ENCODE assay signal across 21 cellular contexts in the genomic region with DNA sequence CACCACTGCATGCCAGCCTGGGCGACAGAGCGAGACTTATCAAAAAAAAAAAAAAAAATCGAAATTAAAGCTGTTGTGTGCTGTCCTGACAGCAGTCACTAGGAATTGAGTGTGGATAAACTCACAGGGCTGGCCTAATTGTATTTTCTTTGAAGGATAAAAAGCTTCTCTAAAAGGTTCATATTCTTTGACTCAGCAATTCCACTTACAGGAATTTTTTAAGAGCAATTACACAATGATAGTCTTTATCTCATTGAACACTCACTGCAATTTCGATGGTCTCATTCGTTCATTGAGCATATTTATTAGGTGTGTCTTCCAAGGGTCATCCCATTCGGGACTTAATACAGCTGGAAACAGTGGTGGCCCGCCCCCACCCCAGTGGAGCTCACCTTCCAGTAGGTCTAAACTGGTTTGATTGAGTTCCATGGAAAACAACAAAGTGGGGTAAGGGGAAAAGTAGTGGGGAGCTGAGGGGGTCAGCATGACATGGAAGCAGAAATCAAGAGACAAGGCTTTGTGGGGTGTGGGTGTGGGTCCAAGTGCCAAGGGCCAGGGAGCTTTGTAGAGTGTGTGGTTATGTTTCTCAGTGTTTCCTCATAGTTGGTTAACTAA. TPM values are rescaled to one million over a fixed set of nuclear protein-coding genes. Genes with fewer than 3 reads are reported as not detected.
DNase-seq lines count a peak whose midpoint lies in the region; ATAC-seq, FAIRE-seq and TF ChIP-seq lines count a peak whose summit lies in the region.
"Had no signal": no experiment of that assay in that cellular context is flagged by ENCODE, and none has a peak within 500 bp of the region (broad histone marks: within the 10 kb centered on the region; RNA-seq: fewer than 3 reads in every experiment).

No MANE protein-coding gene starts in this region.

- H2BK5ac ChIP-seq in H9 (ENCODE audit: insufficient read length, low read length): no peak overlapping the region

- H3K4me1 Mint-ChIP-seq in activated CD8-positive, alpha-beta T cell treated with anti-CD3 and anti-CD28 coated beads for 36 hours (ENCODE audit: low read depth): peaks cover 43% of the 10 kb centered on the region
- peaks cover 58% of the 10 kb centered on the region for H3K4me1 Mint-ChIP-seq in activated CD8-positive, alpha-beta T cell treated with anti-CD3 and anti-CD28 coated beads, Interleukin-2, amount 10 ng/mL, durations not matched to agents 7 days and 5 days (ENCODE audit: low read depth)
- H3K4me1 Mint-ChIP-seq in H9 (peaks cover 6 to 10% of the 10 kb centered on the region in 2 experiments), progenitor cell of endocrine pancreas (ENCODE audit: low read depth) (peaks cover 10% of the 10 kb centered on the region)

- no peak overlapping the region for H2BK20ac ChIP-seq in H9 (ENCODE audit: low read depth, low read length, poor library complexity, severe bottlenecking)

- no peaks in the 10 kb centered on the region for H3K9me3 Mint-ChIP-seq in activated CD8-positive, alpha-beta T cell treated with anti-CD3 and anti-CD28 coated beads for 36 hours
- H3K9me3 Mint-ChIP-seq in activated CD8-positive, alpha-beta T cell treated with anti-CD3 and anti-CD28 coated beads, Interleukin-2, amount 10 ng/mL, durations not matched to agents 7 days and 5 days (ENCODE audit: insufficient read depth): no peaks in the 10 kb centered on the region
- H3K9me3 Mint-ChIP-seq in H9: no peaks in the 10 kb centered on the region
- H3K9me3 Mint-ChIP-seq in progenitor cell of endocrine pancreas (ENCODE audit: low read depth): no peaks in the 10 kb centered on the region
- H3K9me3 Mint-ChIP-seq: endodermal cell, nephron had no signal

- peaks cover 11% of the 10 kb centered on the region for H3K79me1 ChIP-seq in H9 (ENCODE audit: insufficient read depth, low read depth, low read length, poor library complexity, severe bottlenecking)

- no peak overlapping the region for H2AFZ ChIP-seq in H9 (ENCODE audit: low read length)
- no peak overlapping the region for H2AFZ ChIP-seq in K562 (ENCODE audit: low read depth, low read length)

- H2BK12ac ChIP-seq in H9 (ENCODE audit: insufficient read length, low read depth, low read length): no peak overlapping the region

- no peak overlapping the region for H3K18ac ChIP-seq in H9 (ENCODE audit: insufficient read length, low read depth, low read length)

- H3K27ac ChIP-seq in H9 (ENCODE audit: insufficient read length, low read depth, low read length) (no peak overlapping the region), K562 (ENCODE audit: extremely low read depth, low read depth, low read length) (no peak overlapping the region), kidney (ENCODE audit: low read depth in 2 of 2, low read length in 2 of 2) (no peak overlapping the region)
- H3K27ac ChIP-seq: transverse colon had no signal

- no peak for DNase-seq in activated CD8-positive, alpha-beta T cell treated with anti-CD3 and anti-CD28 coated beads for 36 hours
- no peak for DNase-seq in activated CD8-positive, alpha-beta T cell treated with anti-CD3 and anti-CD28 coated beads, Interleukin-2, amount 10 ng/mL, durations not matched to agents 7 days and 5 days
- no peak for DNase-seq in H9
- no peak for DNase-seq in K562 (ENCODE audit: extremely low read depth in 1 of 4, low spot score in 3 of 4)
- DNase-seq in progenitor cell of endocrine pancreas (ENCODE audit: low spot score, unreplicated experiment): no peak
- DNase-seq in AG08396 (ENCODE audit: low spot score): no peak
- DNase-seq in kidney: no peak
- DNase-seq: activated CD8-positive, alpha-beta memory T cell treated with anti-CD3 and anti-CD28 coated beads, Interleukin-2, amount 10 ng/mL, durations not matched to agents 7 days and 5 days; activated effector memory CD4-positive, alpha-beta T cell treated with Interleukin-2 at 50 U/mL for 16 hours; endodermal cell; heart right ventricle; mammary epithelial cell; MG63; stimulated activated CD4-positive, alpha-beta T cell treated with anti-CD3 and anti-CD28 coated beads, Interleukin-12 subunit alpha, Interleukin-12 subunit beta, amount 100 ng/mL, for 4 hours; SW 1271; transverse colon had no signal

- peak overlapping the region; percentile 71 for H3K27ac Mint-ChIP-seq in activated CD8-positive, alpha-beta T cell treated with anti-CD3 and anti-CD28 coated beads for 36 hours
- no peak overlapping the region for H3K27ac Mint-ChIP-seq in activated CD8-positive, alpha-beta T cell treated with anti-CD3 and anti-CD28 coated beads, Interleukin-2, amount 10 ng/mL, durations not matched to agents 7 days and 5 days
- H3K27ac Mint-ChIP-seq in H9 (peak overlapping the region in 2 of 3 experiments; percentile 73 to 86; a peak in 3 of 7 replicates), progenitor cell of endocrine pancreas (peak overlapping the region; percentile 45)

- H3K79me2 ChIP-seq in H9 (ENCODE audit: insufficient read depth, low read length) (no peaks in the 10 kb centered on the region; the same call in 1 of the 2 replicates), K562 (ENCODE audit: control insufficient read depth, insufficient read depth, low read length) (peaks cover 27% of the 10 kb centered on the region)

- H4K91ac ChIP-seq in H9 (ENCODE audit: insufficient read length, low read depth, low read length): no peak overlapping the region

- H3K36me3 ChIP-seq in K562 (ENCODE audit: control insufficient read depth, insufficient read depth, low read length) (peaks cover 57% of the 10 kb centered on the region), kidney (ENCODE audit: control insufficient read depth in 1 of 2, insufficient read depth in 2 of 2, low read length in 2 of 2) (peaks cover 31 to 35% of the 10 kb centered on the region in 2 donors)

- no peak for TF ChIP-seq CTCF in activated CD8-positive, alpha-beta T cell treated with anti-CD3 and anti-CD28 coated beads for 36 hours (IDR thresholded peaks at IDR 0.05)
- TF ChIP-seq CTCF in H9 (conservative IDR thresholded peaks at IDR 0.05): no peak
- no peak for TF ChIP-seq CTCF in K562 (IDR thresholded peaks at IDR 0.05 in 2 of 3, conservative IDR thresholded peaks at IDR 0.05 in 1 of 3; ENCODE audit: insufficient read depth in 2 of 3, low read depth in 1 of 3, low read length in 3 of 3)
- no peak for TF ChIP-seq CTCF in progenitor cell of endocrine pancreas (IDR thresholded peaks at IDR 0.05; ENCODE audit: unreplicated experiment)
- TF ChIP-seq CTCF in kidney (IDR thresholded peaks at IDR 0.05; ENCODE audit: borderline replicate concordance, extremely low read depth, insufficient read depth): no peak

- H4K8ac ChIP-seq in H9 (replicated peaks; ENCODE audit: insufficient read length, low read depth, low read length): no peak overlapping the region

- POLR2A ChIA-PET in activated CD8-positive, alpha-beta T cell treated with anti-CD3 and anti-CD28 coated beads for 36 hours (lab: Charles Lee): interaction anchor here (0.7 to 1.5 kb wide), 6 partner anchors 10 to 77 kb away, joined by 3 to 7 read pairs (median 3); no protein-coding TSS in a partner anchor
- POLR2A ChIA-PET in activated CD8-positive, alpha-beta T cell treated with anti-CD3 and anti-CD28 coated beads, Interleukin-2, amount 10 ng/mL, durations not matched to agents 7 days and 5 days (lab: Charles Lee): interaction anchor here (0.7 to 1.3 kb wide), 5 partner anchors 8 to 111 kb away, joined by 3 to 4 read pairs (median 3); a partner anchor contains a TSS
- POLR2A ChIA-PET in K562 (lab: Yijun Ruan, JAX): interaction anchor here (0.6 to 2.7 kb wide), 16 partner anchors 9 to 234 kb away, joined by 3 to 19 read pairs (median 5); a partner anchor contains a TSS

- no peak overlapping the region for H3K9ac ChIP-seq in H9 (ENCODE audit: extremely low read depth, insufficient read length, low read length)
- no peak overlapping the region for H3K9ac ChIP-seq in K562 (ENCODE audit: insufficient read depth in 1 of 2, low read depth in 2 of 2, low read length in 2 of 2)
- H3K9ac ChIP-seq in kidney (ENCODE audit: low read length in 2 of 2): no peak overlapping the region

- H2AK5ac ChIP-seq in H9 (ENCODE audit: insufficient read length, low read length): no peak overlapping the region

- CTCF ChIA-PET in activated CD8-positive, alpha-beta T cell treated with anti-CD3 and anti-CD28 coated beads for 36 hours (lab: Charles Lee): interaction anchor here (0.7 to 2.3 kb wide), 3 partner anchors 57 to 77 kb away, joined by 3 to 14 read pairs (median 8); a partner anchor contains a TSS
- CTCF ChIA-PET in activated CD8-positive, alpha-beta T cell treated with anti-CD3 and anti-CD28 coated beads, Interleukin-2, amount 10 ng/mL, durations not matched to agents 7 days and 5 days (lab: Charles Lee): interaction anchor here (1.0 to 3.2 kb wide), 5 partner anchors 8 to 129 kb away, joined by 3 to 20 read pairs (median 6); no protein-coding TSS in a partner anchor
- CTCF ChIA-PET in K562 (lab: Yijun Ruan, JAX; ENCODE audit: low intra/inter-chr PET ratio): interaction anchor here (0.6 to 0.7 kb wide), 2 partner anchors 77 to 274 kb away, joined by 4 read pairs; no protein-coding TSS in a partner anchor

- in situ Hi-C loops in K562 (cut with MboI): no loop called here

- H3K4ac ChIP-seq in H9 (ENCODE audit: low read depth, low read length): no peak overlapping the region

- no peak for ATAC-seq in activated CD8-positive, alpha-beta T cell treated with anti-CD3 and anti-CD28 coated beads for 36 hours
- ATAC-seq in activated CD8-positive, alpha-beta T cell treated with anti-CD3 and anti-CD28 coated beads, Interleukin-2, amount 10 ng/mL, durations not matched to agents 7 days and 5 days: no peak
- ATAC-seq in K562 (peak; percentile 23), HG02678 (IDR thresholded peaks at IDR 0.05; ENCODE audit: unreplicated experiment) (no peak)
- ATAC-seq: activated CD8-positive, alpha-beta memory T cell treated with anti-CD3 and anti-CD28 coated beads, Interleukin-2, amount 10 ng/mL, durations not matched to agents 7 days and 5 days had no signal

- H3K9me3 ChIP-seq in H9 (ENCODE audit: control insufficient read depth, low read depth, low read length): no peaks in the 10 kb centered on the region
- no peaks in the 10 kb centered on the region for H3K9me3 ChIP-seq in K562 (replicated peaks; ENCODE audit: control insufficient read depth, insufficient read depth, low read depth, low read length)
- no peaks in the 10 kb centered on the region for H3K9me3 ChIP-seq in kidney (ENCODE audit: control insufficient read depth in 1 of 2, low read length in 2 of 2)
- H3K9me3 ChIP-seq: heart right ventricle, MG63, transverse colon had no signal

- H2BK120ac ChIP-seq in H9 (ENCODE audit: low read depth, low read length, poor library complexity, severe bottlenecking): no peak overlapping the region

- BruUV-seq in K562 (replicated peaks; lab: Mats Ljungman, UMichigan): no TSS peak

- H3K56ac ChIP-seq in H9 (ENCODE audit: insufficient read length, low read depth, low read length): no peak overlapping the region

- no peaks in the 10 kb centered on the region for H3K27me3 ChIP-seq in H9 (ENCODE audit: insufficient read depth, low read length)
- H3K27me3 ChIP-seq in K562 (ENCODE audit: control insufficient read depth in 2 of 2, insufficient read depth in 2 of 2, low read length in 2 of 2): no peaks in the 10 kb centered on the region
- H3K27me3 ChIP-seq: heart right ventricle, MG63, transverse colon had no signal

- no peak overlapping the region for H3T11ph ChIP-seq in H9 (ENCODE audit: low read length)

- no peak overlapping the region for H4K5ac ChIP-seq in H9 (ENCODE audit: insufficient read length, low read depth, low read length)

- H3K4me3 Mint-ChIP-seq in activated CD8-positive, alpha-beta T cell treated with anti-CD3 and anti-CD28 coated beads for 36 hours: no peak overlapping the region
- no peak overlapping the region for H3K4me3 Mint-ChIP-seq in activated CD8-positive, alpha-beta T cell treated with anti-CD3 and anti-CD28 coated beads, Interleukin-2, amount 10 ng/mL, durations not matched to agents 7 days and 5 days
- H3K4me3 Mint-ChIP-seq in H9 (no peak overlapping the region), progenitor cell of endocrine pancreas (ENCODE audit: low read depth) (no peak overlapping the region)
- H3K4me3 Mint-ChIP-seq: activated CD8-positive, alpha-beta memory T cell treated with anti-CD3 and anti-CD28 coated beads, Interleukin-2, amount 10 ng/mL, durations not matched to agents 7 days and 5 days; endodermal cell; nephron had no signal

- FAIRE-seq in K562 (lab: Jason Lieb, UNC): no peak
- FAIRE-seq in kidney (lab: Jason Lieb, UNC): no peak
- FAIRE-seq: GM18507, H54 had no signal

- TF ChIP-seq RAD21 in K562 (CRISPR knock-in tag; conservative IDR thresholded peaks at IDR 0.05 in 1 of 2, IDR thresholded peaks at IDR 0.05 in 1 of 2): no peak

- H3K14ac ChIP-seq in H9 (ENCODE audit: insufficient read depth, low read length): no peak overlapping the region

- no peaks in the 10 kb centered on the region for H3K23me2 ChIP-seq in H9 (ENCODE audit: insufficient read length, low read depth, low read length, poor library complexity, severe bottlenecking)

- H3K9me1 ChIP-seq in K562 (ENCODE audit: control insufficient read depth, insufficient read depth, low read length): no peaks in the 10 kb centered on the region

- intact Hi-C loops in activated CD8-positive, alpha-beta T cell treated with anti-CD3 and anti-CD28 coated beads for 36 hours (cut with micrococcal nuclease): no loop called here
- intact Hi-C loops in K562 (cut with micrococcal nuclease) (no loop called here), kidney (cut with DNase I) (no loop called here)

- no peak for TF ChIP-seq EP300 in K562 (IDR thresholded peaks at IDR 0.05; ENCODE audit: low read length)

- no CpG with 5 or more reads among the region's 7 CpGs for WGBS in H9 (ENCODE audit: extremely low coverage, insufficient read length, low lambda C conversion rate)
- 56% methylated on average over 7 of the region's 7 CpGs for WGBS in K562 (ENCODE audit: insufficient coverage, low coverage, missing lambda C conversion rate)

- H3K23ac ChIP-seq in H9 (ENCODE audit: insufficient read length, low read depth, low read length): no peak overlapping the region

- H3K4me3 ChIP-seq in K562 (no peak overlapping the region), kidney (ENCODE audit: low read length in 2 of 2) (no peak overlapping the region)
- H3K4me3 ChIP-seq: heart right ventricle, MG63, transverse colon had no signal

- H3K4me2 ChIP-seq in H9 (ENCODE audit: insufficient read depth, insufficient read length, low read length) (no peak overlapping the region), K562 (ENCODE audit: insufficient read depth, low read length) (no peak overlapping the region)

- H3K36me3 Mint-ChIP-seq in activated CD8-positive, alpha-beta T cell treated with anti-CD3 and anti-CD28 coated beads for 36 hours (ENCODE audit: low read depth): peaks cover 39% of the 10 kb centered on the region
- H3K36me3 Mint-ChIP-seq in activated CD8-positive, alpha-beta T cell treated with anti-CD3 and anti-CD28 coated beads, Interleukin-2, amount 10 ng/mL, durations not matched to agents 7 days and 5 days (ENCODE audit: low read depth): peaks cover 51% of the 10 kb centered on the region
- H3K36me3 Mint-ChIP-seq in H9 (ENCODE audit: insufficient read depth in 1 of 3, low read depth in 3 of 3): peaks cover 31 to 50% (median 48%) of the 10 kb centered on the region in 3 experiments
- peaks cover 19% of the 10 kb centered on the region for H3K36me3 Mint-ChIP-seq in progenitor cell of endocrine pancreas (ENCODE audit: insufficient read depth)

- H4K20me1 ChIP-seq in H9 (ENCODE audit: control insufficient read depth, insufficient read depth, insufficient read length) (no peaks in the 10 kb centered on the region), K562 (replicated peaks; ENCODE audit: control insufficient read depth, insufficient read depth, low read length) (peaks cover 18% of the 10 kb centered on the region; the same call in 1 of the 2 replicates)

- no peak overlapping the region for H2BK15ac ChIP-seq in H9 (ENCODE audit: low read depth, low read length)

- peak; percentile 48; the same call in 1 of the 2 replicates for TF ChIP-seq POLR2A in K562 (conservative IDR thresholded peaks at IDR 0.05)

- H3K4me1 ChIP-seq in H9 (ENCODE audit: insufficient read depth, low read length): no peaks in the 10 kb centered on the region
- peaks cover 3 to 30% of the 10 kb centered on the region in 2 experiments; a peak in 4 of 5 replicates for H3K4me1 ChIP-seq in K562 (replicated peaks in 1 of 2; ENCODE audit: control insufficient read depth in 2 of 2, insufficient read depth in 2 of 2, low read length in 2 of 2)
- H3K4me1 ChIP-seq in kidney (ENCODE audit: control insufficient read depth in 1 of 2, insufficient read depth in 1 of 2, low read depth in 1 of 2, low read length in 2 of 2): peaks cover under 1 to 13% of the 10 kb centered on the region in 2 donors

- H3K27me3 Mint-ChIP-seq in activated CD8-positive, alpha-beta T cell treated with anti-CD3 and anti-CD28 coated beads for 36 hours: no peaks in the 10 kb centered on the region
- no peaks in the 10 kb centered on the region for H3K27me3 Mint-ChIP-seq in activated CD8-positive, alpha-beta T cell treated with anti-CD3 and anti-CD28 coated beads, Interleukin-2, amount 10 ng/mL, durations not matched to agents 7 days and 5 days (ENCODE audit: low read depth)
- peaks cover 5% of the 10 kb centered on the region; the same call in 1 of the 2 replicates for H3K27me3 Mint-ChIP-seq in H9 (ENCODE audit: low read depth)
- H3K27me3 Mint-ChIP-seq in progenitor cell of endocrine pancreas: no peaks in the 10 kb centered on the region
- H3K27me3 Mint-ChIP-seq: activated CD8-positive, alpha-beta memory T cell treated with anti-CD3 and anti-CD28 coated beads, Interleukin-2, amount 10 ng/mL, durations not matched to agents 7 days and 5 days had no signal

RNA-seq across cellular contexts. Expression of a gene that starts 6.7 kb away (rescaled TPM):
- 10 to 100 TPM; 86.2 to 91.6 TPM for total RNA-seq in activated CD8-positive, alpha-beta T cell treated with anti-CD3 and anti-CD28 coated beads for 36 hours
- total RNA-seq in activated CD8-positive, alpha-beta T cell treated with anti-CD3 and anti-CD28 coated beads, Interleukin-2, amount 10 ng/mL, durations not matched to agents 7 days and 5 days: 100 to 1,000 TPM; 132 to 136 TPM
- total RNA-seq in H9 (2021) (85.7 and 87.8 TPM in 2 replicates), K562 (2014; rRNA removed) (33.0 and 36.7 TPM in 2 replicates), K562 (2014; rRNA removed; fragmentation: Illumina TruSeq; extraction: Trizol) (27.5 and 27.9 TPM in 2 replicates), K562 (2015; rRNA removed; fragmentation: Illumina TruSeq; extraction: Trizol) (28.1 and 29.8 TPM in 2 replicates), K562 (2021) (75.2 and 78.6 TPM in 2 replicates), progenitor cell of endocrine pancreas (90.9 and 100 TPM in 2 replicates), kidney (93.5 TPM)
- total RNA-seq in K562 (2011; cell fraction: chromatin; rRNA removed; ENCODE audit: low replicate concordance): 56.0 and 127 TPM in 2 replicates
- total RNA-seq in K562 (2011; cell fraction: nucleolus; rRNA removed): 76.7 and 85.9 TPM in 2 replicates
- total RNA-seq in K562 (2011; cell fraction: nucleoplasm; rRNA removed): 52.5 and 57.5 TPM in 2 replicates
- polyA plus RNA-seq in K562 (2011; rRNA removed) (44.6 and 51.9 TPM in 2 replicates), K562 (2014; fragmentation: Illumina TruSeq; extraction: Trizol) (54.1 and 60.5 TPM in 2 replicates), K562 (2014; fragmentation: Nextera tagmentation; extraction: Ambion mirVana) (1 to 10 TPM; 4.2 to 5.0 TPM), K562 (2014; rRNA removed) (34.7 and 42.6 TPM in 2 replicates), kidney (ENCODE audit: insufficient read depth, low read depth, low replicate concordance) (45.2 TPM)
- polyA plus RNA-seq in K562 (2011; cell fraction: cytosol; rRNA removed): 44.4 and 58.1 TPM in 2 replicates
- 121 and 155 TPM in 2 replicates for polyA plus RNA-seq in K562 (2011; cell fraction: nucleus; rRNA removed)
- polyA plus RNA-seq in K562 (2012): 52.1 and 60.8 TPM in 2 replicates
- 45.5 and 76.0 TPM in 2 replicates for polyA minus RNA-seq in K562 (2011; rRNA and poly(A)+ RNA removed)
- polyA minus RNA-seq in K562 (2011; cell fraction: cytosol; rRNA and poly(A)+ RNA removed): 25.9 and 42.3 TPM in 2 replicates
- polyA minus RNA-seq in K562 (2011; cell fraction: nucleus; rRNA and poly(A)+ RNA removed): 31.0 and 33.8 TPM in 2 replicates

RNA-seq across cellular contexts. Expression of a gene that starts 10.2 kb away (rescaled TPM):
- total RNA-seq in activated CD8-positive, alpha-beta T cell treated with anti-CD3 and anti-CD28 coated beads for 36 hours: 10 to 100 TPM; 79.8 to 80.4 TPM
- 10 to 100 TPM; 91.5 to 98.3 TPM for total RNA-seq in activated CD8-positive, alpha-beta T cell treated with anti-CD3 and anti-CD28 coated beads, Interleukin-2, amount 10 ng/mL, durations not matched to agents 7 days and 5 days
- total RNA-seq in H9 (2021) (68.4 TPM in 2 replicates), K562 (2014; rRNA removed) (77.1 and 91.1 TPM in 2 replicates), K562 (2014; rRNA removed; fragmentation: Illumina TruSeq; extraction: Trizol) (19.7 and 32.6 TPM in 2 replicates), K562 (2015; rRNA removed; fragmentation: Illumina TruSeq; extraction: Trizol) (52.9 and 54.0 TPM in 2 replicates), K562 (2021) (85.1 and 90.2 TPM in 2 replicates), progenitor cell of endocrine pancreas (75.0 and 78.4 TPM in 2 replicates), kidney (77.2 TPM)
- 82.8 and 192 TPM in 2 replicates for total RNA-seq in K562 (2011; cell fraction: chromatin; rRNA removed; ENCODE audit: low replicate concordance)
- 117 and 131 TPM in 2 replicates for total RNA-seq in K562 (2011; cell fraction: nucleolus; rRNA removed)
- total RNA-seq in K562 (2011; cell fraction: nucleoplasm; rRNA removed): 76.6 and 93.6 TPM in 2 replicates
- polyA plus RNA-seq in K562 (2011; rRNA removed) (59.2 and 65.5 TPM in 2 replicates), K562 (2014; fragmentation: Illumina TruSeq; extraction: Trizol) (86.4 and 87.8 TPM in 2 replicates), K562 (2014; fragmentation: Nextera tagmentation; extraction: Ambion mirVana) (1 to 10 TPM in 1 of 2 experiments, under 1 TPM in 1; 0.84 to 2.0 TPM), K562 (2014; rRNA removed) (61.4 and 63.1 TPM in 2 replicates), kidney (ENCODE audit: insufficient read depth, low read depth, low replicate concordance) (44.0 TPM)
- 77.6 and 147 TPM in 2 replicates for polyA plus RNA-seq in K562 (2011; cell fraction: cytosol; rRNA removed)
- polyA plus RNA-seq in K562 (2011; cell fraction: nucleus; rRNA removed): 83.8 and 119 TPM in 2 replicates
- polyA plus RNA-seq in K562 (2012): 59.3 and 62.8 TPM in 2 replicates
- polyA minus RNA-seq in K562 (2011; rRNA and poly(A)+ RNA removed): 31.3 and 52.3 TPM in 2 replicates
- 47.3 and 50.9 TPM in 2 replicates for polyA minus RNA-seq in K562 (2011; cell fraction: cytosol; rRNA and poly(A)+ RNA removed)
- polyA minus RNA-seq in K562 (2011; cell fraction: nucleus; rRNA and poly(A)+ RNA removed): 28.5 and 31.4 TPM in 2 replicates

RNA-seq across cellular contexts. Expression of a gene that starts 14.1 kb away (rescaled TPM):
- total RNA-seq in activated CD8-positive, alpha-beta T cell treated with anti-CD3 and anti-CD28 coated beads for 36 hours: 10 to 100 TPM; 29.9 to 30.3 TPM
- 10 to 100 TPM; 75.6 to 77.5 TPM for total RNA-seq in activated CD8-positive, alpha-beta T cell treated with anti-CD3 and anti-CD28 coated beads, Interleukin-2, amount 10 ng/mL, durations not matched to agents 7 days and 5 days
- 1.3 and 1.7 TPM in 2 replicates for total RNA-seq in H9 (2021)
- total RNA-seq in K562 (2011; cell fraction: chromatin; rRNA removed; ENCODE audit: low replicate concordance): 0.77 and 4.1 TPM in 2 replicates
- 0.92 and 1.2 TPM in 2 replicates for total RNA-seq in K562 (2011; cell fraction: nucleolus; rRNA removed)
- total RNA-seq in K562 (2011; cell fraction: nucleoplasm; rRNA removed): 0.88 and 1.3 TPM in 2 replicates
- 0.29 and 1.2 TPM in 2 replicates for total RNA-seq in K562 (2014; rRNA removed)
- 0.11 and 0.19 TPM in 2 replicates for total RNA-seq in K562 (2014; rRNA removed; fragmentation: Illumina TruSeq; extraction: Trizol)
- total RNA-seq in K562 (2015; rRNA removed; fragmentation: Illumina TruSeq; extraction: Trizol): 0.29 and 0.34 TPM in 2 replicates
- total RNA-seq in K562 (2021): 0.83 and 0.89 TPM in 2 replicates
- polyA plus RNA-seq in K562 (2011; rRNA removed): 0.22 and 1.3 TPM in 2 replicates
- polyA plus RNA-seq in K562 (2011; cell fraction: cytosol; rRNA removed): 0.86 and 1.3 TPM in 2 replicates
- polyA plus RNA-seq in K562 (2011; cell fraction: nucleus; rRNA removed): 1.5 TPM in 2 replicates
- 1.2 and 2.2 TPM in 2 replicates for polyA plus RNA-seq in K562 (2012)
- polyA plus RNA-seq in K562 (2014; fragmentation: Illumina TruSeq; extraction: Trizol): 0.19 and 0.29 TPM in 2 replicates
- under 1 TPM in 1 of 2 experiments, not detected in 1; 0.03 TPM for polyA plus RNA-seq in K562 (2014; fragmentation: Nextera tagmentation; extraction: Ambion mirVana)
- 0.21 and 0.38 TPM in 2 replicates for polyA plus RNA-seq in K562 (2014; rRNA removed)
- 0.42 and 0.46 TPM in 2 replicates for polyA minus RNA-seq in K562 (2011; rRNA and poly(A)+ RNA removed)
- 2.4 TPM in 1 of 2 replicates, not detected in the other for polyA minus RNA-seq in K562 (2011; cell fraction: cytosol; rRNA and poly(A)+ RNA removed)
- polyA minus RNA-seq in K562 (2011; cell fraction: nucleus; rRNA and poly(A)+ RNA removed): 0.94 and 1.00 TPM in 2 replicates
- total RNA-seq in progenitor cell of endocrine pancreas: 2.0 and 2.6 TPM in 2 replicates
- total RNA-seq in kidney: 27.7 TPM
- 13.7 TPM for polyA plus RNA-seq in kidney (ENCODE audit: insufficient read depth, low read depth, low replicate concordance)
- total RNA-seq: Daoy had no signal

RNA-seq across cellular contexts. Expression of a gene that starts 57.4 kb away (rescaled TPM):
- total RNA-seq in activated CD8-positive, alpha-beta T cell treated with anti-CD3 and anti-CD28 coated beads for 36 hours: 10 to 100 TPM; 14.4 to 16.1 TPM
- total RNA-seq in activated CD8-positive, alpha-beta T cell treated with anti-CD3 and anti-CD28 coated beads, Interleukin-2, amount 10 ng/mL, durations not matched to agents 7 days and 5 days: 10 to 100 TPM; 27.0 to 29.1 TPM
- 13.2 and 16.3 TPM in 2 replicates for total RNA-seq in H9 (2021)
- total RNA-seq in K562 (2011; cell fraction: chromatin; rRNA removed; ENCODE audit: low replicate concordance): 7.9 and 25.4 TPM in 2 replicates
- total RNA-seq in K562 (2011; cell fraction: nucleolus; rRNA removed): 33.0 and 44.0 TPM in 2 replicates
- total RNA-seq in K562 (2011; cell fraction: nucleoplasm; rRNA removed): 22.6 and 27.5 TPM in 2 replicates
- total RNA-seq in K562 (2014; rRNA removed): 21.3 and 23.5 TPM in 2 replicates
- total RNA-seq in K562 (2014; rRNA removed; fragmentation: Illumina TruSeq; extraction: Trizol): 3.0 and 3.7 TPM in 2 replicates
- total RNA-seq in K562 (2015; rRNA removed; fragmentation: Illumina TruSeq; extraction: Trizol): 11.1 and 12.0 TPM in 2 replicates
- total RNA-seq in K562 (2021): 25.9 and 28.3 TPM in 2 replicates
- polyA plus RNA-seq in K562 (2011; rRNA removed): 8.4 and 15.0 TPM in 2 replicates
- 20.5 and 35.0 TPM in 2 replicates for polyA plus RNA-seq in K562 (2011; cell fraction: cytosol; rRNA removed)
- 34.3 and 45.7 TPM in 2 replicates for polyA plus RNA-seq in K562 (2011; cell fraction: nucleus; rRNA removed)
- 20.6 and 50.6 TPM in 2 replicates for polyA plus RNA-seq in K562 (2012)
- 15.7 and 22.6 TPM in 2 replicates for polyA plus RNA-seq in K562 (2014; fragmentation: Illumina TruSeq; extraction: Trizol)
- 1 to 10 TPM in 1 of 2 experiments, under 1 TPM in 1; 0.80 to 1.1 TPM for polyA plus RNA-seq in K562 (2014; fragmentation: Nextera tagmentation; extraction: Ambion mirVana)
- polyA plus RNA-seq in K562 (2014; rRNA removed): 22.5 and 27.2 TPM in 2 replicates
- 2.8 and 3.6 TPM in 2 replicates for polyA minus RNA-seq in K562 (2011; rRNA and poly(A)+ RNA removed)
- 11.3 and 18.2 TPM in 2 replicates for polyA minus RNA-seq in K562 (2011; cell fraction: cytosol; rRNA and poly(A)+ RNA removed)
- 12.5 and 19.1 TPM in 2 replicates for polyA minus RNA-seq in K562 (2011; cell fraction: nucleus; rRNA and poly(A)+ RNA removed)
- 21.8 and 24.2 TPM in 2 replicates for total RNA-seq in progenitor cell of endocrine pancreas
- total RNA-seq in kidney: 12.7 TPM
- polyA plus RNA-seq in kidney (ENCODE audit: insufficient read depth, low read depth, low replicate concordance): 14.5 TPM
